ENCODE assay signal across 8 cellular contexts in genomic region chr1:25430073-25430665, GRCh38. TPM values are rescaled to one million over a fixed set of nuclear protein-coding genes. Genes with fewer than 3 reads are reported as not detected.
A peak's percentile ranks its signal among the peaks of the same experiment; 100 is the strongest.
DNase-seq lines count a peak whose midpoint lies in the region; ATAC-seq and TF ChIP-seq lines count a peak whose summit lies in the region.

No MANE protein-coding gene starts in this region.

- H4K20me1 ChIP-seq in BLaER1 treated with 17β-estradiol and CSF1 and Interleukin-3, amounts not matched to agents 10 nM and 100 nM = peaks cover 19 to 40% (median 36%) of the 10 kb centered on the region in 11 experiments; a peak in 21 of 22 replicates

- H3K4me1 Mint-ChIP-seq in activated CD4-positive, alpha-beta T cell treated with anti-CD3 and anti-CD28 coated beads, Interleukin-2, amount 10 ng/mL, durations not matched to agents 24 days and 14 days = peaks cover 42% of the 10 kb centered on the region

- DNase-seq in NCI-H524 (lab: John Stamatoyannopoulos, UW) = peak; percentile 77 to 78
- peak; percentile 97 for DNase-seq in activated CD4-positive, alpha-beta T cell treated with anti-CD3 and anti-CD28 coated beads, Interleukin-2, amount 10 ng/mL, durations not matched to agents 24 days and 14 days
- DNase-seq in dedifferentiated amniotic fluid mesenchymal stem cell (ENCODE audit: extremely low spot score) = peak; percentile 71
- DNase-seq in stimulated activated CD4-positive, alpha-beta T cell treated with anti-CD3 and anti-CD28 coated beads, Interleukin-4, amount 100 ng/mL, for 24 hours = peak; percentile 88

- H3K9me3 ChIP-seq in BLaER1 treated with 17β-estradiol and CSF1 and Interleukin-3, amounts not matched to agents 10 nM and 100 nM (replicated peaks in 1 of 11) = no peaks in the 10 kb centered on the region
- no peaks in the 10 kb centered on the region for H3K9me3 ChIP-seq in liver (ENCODE audit: control insufficient read depth in 4 of 4, low read length in 3 of 4)

- H3K27me3 Mint-ChIP-seq in activated CD4-positive, alpha-beta T cell treated with anti-CD3 and anti-CD28 coated beads, Interleukin-2, amount 10 ng/mL, durations not matched to agents 24 days and 14 days = no peaks in the 10 kb centered on the region

- H3K27me3 ChIP-seq in BLaER1 treated with 17β-estradiol and CSF1 and Interleukin-3, amounts not matched to agents 10 nM and 100 nM = no peaks in the 10 kb centered on the region
- H3K27me3 ChIP-seq in liver (ENCODE audit: control insufficient read depth in 4 of 4, insufficient read depth in 4 of 4, low read length in 3 of 4) = no peaks in the 10 kb centered on the region

- TF ChIP-seq RAD21 in liver (IDR thresholded peaks at IDR 0.05) = no peak

- no peaks in the 10 kb centered on the region for H3K9me3 Mint-ChIP-seq in activated CD4-positive, alpha-beta T cell treated with anti-CD3 and anti-CD28 coated beads, Interleukin-2, amount 10 ng/mL, durations not matched to agents 24 days and 14 days

- H3K36me3 Mint-ChIP-seq in activated CD4-positive, alpha-beta T cell treated with anti-CD3 and anti-CD28 coated beads, Interleukin-2, amount 10 ng/mL, durations not matched to agents 24 days and 14 days (ENCODE audit: low read depth) = no peaks in the 10 kb centered on the region

- peak overlapping the region; percentile 98 for H3K27ac Mint-ChIP-seq in activated CD4-positive, alpha-beta T cell treated with anti-CD3 and anti-CD28 coated beads, Interleukin-2, amount 10 ng/mL, durations not matched to agents 24 days and 14 days

- 0 out of 22 replicates have a peak, but pooled peaks cover 0 to 7% (median 0%) of the 10 kb centered on the region in 11 experiments for H3K36me3 ChIP-seq in BLaER1 treated with 17β-estradiol and CSF1 and Interleukin-3, amounts not matched to agents 10 nM and 100 nM
- no peaks in the 10 kb centered on the region for H3K36me3 ChIP-seq in liver (ENCODE audit: control insufficient read depth in 4 of 4, insufficient read depth in 3 of 4, low read depth in 1 of 4, low read length in 3 of 4)

- H3K4me3 Mint-ChIP-seq in activated CD4-positive, alpha-beta T cell treated with anti-CD3 and anti-CD28 coated beads, Interleukin-2, amount 10 ng/mL, durations not matched to agents 24 days and 14 days = peak overlapping the region; percentile 91

- H3K4me3 ChIP-seq in BLaER1 treated with 17β-estradiol and CSF1 and Interleukin-3, amounts not matched to agents 10 nM and 100 nM = peak overlapping the region; percentile 96 to 100 (median 98)
- peak overlapping the region; percentile 87 to 98 (median 91) for H3K4me3 ChIP-seq in liver (ENCODE audit: low read depth in 1 of 3, low read length in 3 of 3)

- H3K4me1 ChIP-seq in BLaER1 treated with 17β-estradiol and CSF1 and Interleukin-3, amounts not matched to agents 10 nM and 100 nM = peaks cover 29 to 45% (median 40%) of the 10 kb centered on the region in 10 experiments
- H3K4me1 ChIP-seq in liver (ENCODE audit: control insufficient read depth in 4 of 4, insufficient read depth in 4 of 4, low read length in 3 of 4) = peaks cover 7 to 41% (median 29%) of the 10 kb centered on the region in 4 donors

- H3K27ac ChIP-seq in BLaER1 treated with 17β-estradiol and CSF1 and Interleukin-3, amounts not matched to agents 10 nM and 100 nM = peak overlapping the region; percentile 67 to 94 (median 92)
- H3K27ac ChIP-seq in liver (ENCODE audit: low read depth in 1 of 2, low read length in 2 of 2) = peak overlapping the region; percentile 99

- no peak for TF ChIP-seq CTCF in liver (IDR thresholded peaks at IDR 0.05; ENCODE audit: low read depth, low read length, missing input control)

- H3K4me2 ChIP-seq in BLaER1 treated with 17β-estradiol and CSF1 and Interleukin-3, amounts not matched to agents 10 nM and 100 nM = peak overlapping the region; percentile 71 to 94 (median 88)

- under 1% methylated on average over 64 of the region's 64 CpGs for WGBS in liver

- H3K9ac ChIP-seq in BLaER1 treated with 17β-estradiol and CSF1 and Interleukin-3, amounts not matched to agents 10 nM and 100 nM = peak overlapping the region; percentile 87 to 97 (median 93)
- peak overlapping the region; percentile 85 to 94 for H3K9ac ChIP-seq in liver (ENCODE audit: low read depth in 1 of 2, low read length in 2 of 2)

- intact Hi-C loops in activated CD4-positive, alpha-beta T cell treated with anti-CD3 and anti-CD28 coated beads, Interleukin-2, amount 10 ng/mL, durations not matched to agents 24 days and 14 days (cut with micrococcal nuclease) = loop anchor here (1.0 to 5.0 kb wide), 4 partner anchors 17 to 190 kb away; partner anchors contain the start of gene RSRP1

- ATAC-seq in GM19328 (IDR thresholded peaks at IDR 0.05; ENCODE audit: unreplicated experiment) = peak; percentile 71
- ATAC-seq in HG03457 (IDR thresholded peaks at IDR 0.05; ENCODE audit: unreplicated experiment) = peak; percentile 44

TF ChIP-seq in liver, 16 proteins besides CTCF, POLR2A, EP300 and RAD21:
- TF ChIP-seq JUND (IDR thresholded peaks at IDR 0.05) = peak in 1 of 2 donors; percentile 24
- TF ChIP-seq HNF4A (conservative IDR thresholded peaks at IDR 0.05) = no peak
- peak; percentile 87 for TF ChIP-seq TAF1 (conservative IDR thresholded peaks at IDR 0.05)
- peak; percentile 13 for TF ChIP-seq MAX (IDR thresholded peaks at IDR 0.05)
- TF ChIP-seq REST (IDR thresholded peaks at IDR 0.05) = peak; percentile 66

RNA-seq across cellular contexts. Expression of gene MACO1, which starts 0.5 kb away (rescaled TPM):
- 14.3 and 15.3 TPM in 2 replicates for total RNA-seq in activated CD4-positive, alpha-beta T cell treated with anti-CD3 and anti-CD28 coated beads, Interleukin-2, amount 10 ng/mL, durations not matched to agents 24 days and 14 days
- 10 to 100 TPM; 21.9 to 23.2 TPM for total RNA-seq in liver
- 10 to 100 TPM; 15.3 to 19.3 TPM for polyA plus RNA-seq in liver

RNA-seq across cellular contexts. Expression of gene RHCE, which starts 9.5 kb away (rescaled TPM):
- total RNA-seq in activated CD4-positive, alpha-beta T cell treated with anti-CD3 and anti-CD28 coated beads, Interleukin-2, amount 10 ng/mL, durations not matched to agents 24 days and 14 days = 0.14 TPM in 1 of 2 replicates, not detected in the other
- 10 to 100 TPM in 1 of 2 donors, under 1 TPM in 1; 0.92 to 89.9 TPM for total RNA-seq in liver
- polyA plus RNA-seq in liver = under 1 TPM; 0.42 to 0.46 TPM

Comparison
In these comparisons a context has a peak if more than half of its experiments do, and no peak if none do; other contexts are left out.
1. Peak in every context shown above with its lines: DNase-seq, ATAC-seq, H3K4me3 ChIP-seq and H3K27ac ChIP-seq.